In the genomic region with DNA sequence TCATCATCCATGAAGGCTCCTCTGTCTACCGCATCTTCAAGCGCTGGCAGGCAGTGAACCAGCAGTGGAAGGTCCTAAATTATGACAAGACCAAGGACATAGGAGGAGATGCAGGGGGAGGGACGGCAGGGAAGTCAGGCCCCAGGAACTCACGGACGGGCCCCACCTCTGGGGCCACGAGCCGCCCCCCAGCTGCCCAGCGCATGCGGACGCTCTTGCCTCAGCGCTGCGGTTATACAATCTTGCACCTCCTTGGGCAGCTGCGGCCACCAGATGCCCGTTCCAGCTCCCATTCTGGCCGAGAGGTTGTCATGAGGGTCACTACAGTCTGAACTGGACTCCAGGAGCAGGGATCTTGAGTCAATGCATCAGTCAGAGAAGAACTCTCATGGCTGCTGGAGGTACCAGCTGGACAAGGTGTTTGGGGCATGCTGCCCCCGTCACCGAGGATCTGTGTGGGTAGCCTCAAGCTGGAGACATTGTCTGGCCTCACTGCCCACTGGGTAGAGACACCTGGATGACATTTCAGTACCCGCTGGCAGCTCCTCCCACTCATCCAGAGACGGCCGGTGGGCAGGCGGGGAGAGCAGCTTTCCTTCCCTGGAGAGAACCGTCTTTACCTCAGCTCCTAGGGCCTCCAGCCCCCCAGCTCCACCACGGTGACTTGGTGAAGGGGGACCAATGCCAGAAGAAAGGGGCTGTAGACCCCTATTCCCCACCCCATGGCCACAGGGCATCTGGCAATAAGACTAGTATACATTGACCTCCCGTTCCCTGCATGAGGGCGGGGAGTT, we compare ENCODE assay signal across 20 cellular contexts.
"Had no signal": no experiment of that assay in that cellular context is flagged by ENCODE, and none has a peak within 500 bp of the region (broad histone marks: within the 10 kb centered on the region; RNA-seq: fewer than 3 reads in every experiment).

No MANE protein-coding gene starts in this region.

- H3K27me3 ChIP-seq: testis had no signal

- H3K9me3 Mint-ChIP-seq: activated naive CD4-positive, alpha-beta T cell treated with anti-CD3 and anti-CD28 coated beads, Interleukin-2, amount 10 ng/mL, durations not matched to agents 7 days and 5 days; activated naive CD8-positive, alpha-beta T cell treated with anti-CD3 and anti-CD28 coated beads, Interleukin-2, amount 10 ng/mL, durations not matched to agents 7 days and 5 days; activated T-helper 1 cell treated with anti-CD3 and anti-CD28 coated beads, Interleukin-12 subunit alpha, Interleukin-12 subunit beta, Interleukin-2, Interleukin-4 antibody, amounts not matched to agents 30 ng/mL and 10 ng/mL and 1 ng/mL, durations not matched to agents 14 hours and 24 hours and 36 hours; T-cell had no signal

- H3K4me3 Mint-ChIP-seq: activated naive CD4-positive, alpha-beta T cell treated with anti-CD3 and anti-CD28 coated beads, Interleukin-2, amount 10 ng/mL, durations not matched to agents 7 days and 5 days; activated naive CD8-positive, alpha-beta T cell treated with anti-CD3 and anti-CD28 coated beads, Interleukin-2, amount 10 ng/mL, durations not matched to agents 7 days and 5 days; activated T-helper 1 cell treated with anti-CD3 and anti-CD28 coated beads, Interleukin-12 subunit alpha, Interleukin-12 subunit beta, Interleukin-2, Interleukin-4 antibody, amounts not matched to agents 30 ng/mL and 10 ng/mL and 1 ng/mL, durations not matched to agents 14 hours and 24 hours and 36 hours had no signal

- H3K4me3 ChIP-seq: gastroesophageal sphincter, spleen, testis, transverse colon had no signal

- ATAC-seq: gastroesophageal sphincter; right cardiac atrium; stimulated activated naive CD8-positive, alpha-beta T cell treated with anti-CD3 and anti-CD28 coated beads, Interleukin-15, Interleukin-2, amounts not matched to agents 100 U/mL and 50 U/mL, for 24 hours; T-cell had no signal

- DNase-seq: activated CD8-positive, alpha-beta memory T cell treated with anti-CD3 and anti-CD28 coated beads for 24 hours; activated gamma-delta T cell; activated naive CD8-positive, alpha-beta T cell treated with anti-CD3 and anti-CD28 coated beads, Interleukin-2, amount 10 ng/mL, durations not matched to agents 7 days and 5 days; amniotic stem cell; cortex of kidney; hippocampal formation; left colon; mesenchymal stem cell; posterior cingulate gyrus; right cardiac atrium; spleen; T-helper 9 cell; testis; transverse colon had no signal

- H3K27me3 Mint-ChIP-seq: activated naive CD8-positive, alpha-beta T cell treated with anti-CD3 and anti-CD28 coated beads, Interleukin-2, amount 10 ng/mL, durations not matched to agents 7 days and 5 days had no signal

- H3K27ac Mint-ChIP-seq: activated T-helper 1 cell treated with anti-CD3 and anti-CD28 coated beads, Interleukin-12 subunit alpha, Interleukin-12 subunit beta, Interleukin-2, Interleukin-4 antibody, amounts not matched to agents 30 ng/mL and 10 ng/mL and 1 ng/mL, durations not matched to agents 14 hours and 24 hours and 36 hours had no signal

- H3K9me3 ChIP-seq: gastroesophageal sphincter, spleen, testis, transverse colon had no signal

- H3K27ac ChIP-seq: gastroesophageal sphincter, spleen, testis, transverse colon, VCaP had no signal
